In genomic region chr10:33196710-33197406, GRCh38 we compare ENCODE assay signal across 15 cellular contexts.
DNase-seq lines count a peak whose midpoint lies in the region; ATAC-seq, FAIRE-seq and TF ChIP-seq lines count a peak whose summit lies in the region.
"Had no signal": no experiment of that assay in that cellular context is flagged by ENCODE, and none has a peak within 500 bp of the region (broad histone marks: within the 10 kb centered on the region; RNA-seq: fewer than 3 reads in every experiment).

No MANE protein-coding gene starts in this region.

- TF ChIP-seq POLR2A in Peyer's patch (IDR thresholded peaks at IDR 0.05): no peak

- H3K27ac ChIP-seq in Peyer's patch (peak overlapping the region in 3 of 4 donors; percentile 13 to 73 (median 73)), urinary bladder (ENCODE audit: low read depth) (no peak overlapping the region)

- peak overlapping the region in 2 of 4 donors; percentile 31 to 34 for H3K4me3 ChIP-seq in Peyer's patch
- peak overlapping the region; percentile 2 for H3K4me3 ChIP-seq in urinary bladder (ENCODE audit: low read depth, low read length)
- H3K4me3 ChIP-seq: K562 had no signal

- peaks cover 0 to 2% (median 0%) of the 10 kb centered on the region in 3 donors for H3K36me3 ChIP-seq in Peyer's patch
- no peaks in the 10 kb centered on the region for H3K36me3 ChIP-seq in urinary bladder (ENCODE audit: insufficient read depth)

- no peaks in the 10 kb centered on the region for H3K27me3 Mint-ChIP-seq in nephron progenitor cell (ENCODE audit: low read depth, poor library complexity)
- peaks cover 41% of the 10 kb centered on the region for H3K27me3 Mint-ChIP-seq in activated T-cell treated with anti-CD3 and anti-CD28 coated beads, Interleukin-2, amount 50 U/mL, for 72 hours (ENCODE audit: low read depth)

- peak overlapping the region; percentile 37 for H3K4me3 Mint-ChIP-seq in nephron progenitor cell
- no peak overlapping the region for H3K4me3 Mint-ChIP-seq in activated T-cell treated with anti-CD3 and anti-CD28 coated beads, Interleukin-2, amount 50 U/mL, for 72 hours
- H3K4me3 Mint-ChIP-seq: activated CD4-positive, alpha-beta memory T cell treated with anti-CD3 and anti-CD28 coated beads for 36 hours; T-helper 1 cell treated with Interleukin-12 subunit alpha and Interleukin-12 subunit beta and Interleukin-4 antibody, amounts not matched to agents 30 μg/mL and 1 μg/mL, for 36 hours had no signal

- H3K4me1 ChIP-seq in Peyer's patch (peaks cover 0 to 20% (median 0%) of the 10 kb centered on the region in 4 donors), urinary bladder (ENCODE audit: insufficient read depth) (no peaks in the 10 kb centered on the region)

- TF ChIP-seq CTCF in Peyer's patch (IDR thresholded peaks at IDR 0.05) (no peak), nephron progenitor cell (IDR thresholded peaks at IDR 0.05) (no peak)

- WGBS in urinary bladder: 33% methylated on average over 16 of the region's 16 CpGs

- peak; percentile 48 for ATAC-seq in left ventricle myocardium superior
- ATAC-seq in activated T-cell treated with anti-CD3 and anti-CD28 coated beads, Interleukin-2, amount 50 U/mL, for 72 hours (replicated peaks in 1 of 2): no peak
- ATAC-seq: HCT116, K562 had no signal

- H3K9me3 Mint-ChIP-seq in nephron progenitor cell: no peaks in the 10 kb centered on the region
- no peaks in the 10 kb centered on the region for H3K9me3 Mint-ChIP-seq in activated T-cell treated with anti-CD3 and anti-CD28 coated beads, Interleukin-2, amount 50 U/mL, for 72 hours
- H3K9me3 Mint-ChIP-seq: activated CD4-positive, alpha-beta memory T cell treated with anti-CD3 and anti-CD28 coated beads for 36 hours; T-helper 1 cell treated with Interleukin-12 subunit alpha and Interleukin-12 subunit beta and Interleukin-4 antibody, amounts not matched to agents 30 μg/mL and 1 μg/mL, for 36 hours had no signal

- no peaks in the 10 kb centered on the region for H3K27me3 ChIP-seq in Peyer's patch

- peak in 2 of 3 donors; percentile 56 to 68 for DNase-seq in Peyer's patch
- DNase-seq in left ventricle myocardium superior: peak; percentile 21
- DNase-seq in nephron progenitor cell: peak; percentile 6
- no peak for DNase-seq in NCI-H774 (lab: John Stamatoyannopoulos, UW)
- no peak for DNase-seq in activated T-cell treated with anti-CD3 and anti-CD28 coated beads, Interleukin-2, amount 50 U/mL, for 72 hours
- DNase-seq in frontal cortex (ENCODE audit: low spot score in 2 of 2): no peak
- DNase-seq: activated CD4-positive, alpha-beta memory T cell treated with anti-CD3 and anti-CD28 coated beads for 36 hours; activated naive CD4-positive, alpha-beta T cell treated with Interleukin-2 at 50 U/mL for 16 hours; DMS79; NCI-H187 had no signal

- H3K9me3 ChIP-seq in Peyer's patch: no peaks in the 10 kb centered on the region

- H3K36me3 Mint-ChIP-seq in nephron progenitor cell (ENCODE audit: low read depth): peaks cover 90% of the 10 kb centered on the region
- no peaks in the 10 kb centered on the region for H3K36me3 Mint-ChIP-seq in activated T-cell treated with anti-CD3 and anti-CD28 coated beads, Interleukin-2, amount 50 U/mL, for 72 hours (ENCODE audit: insufficient read depth in 2 of 2)
- H3K36me3 Mint-ChIP-seq: activated CD4-positive, alpha-beta memory T cell treated with anti-CD3 and anti-CD28 coated beads for 36 hours had no signal

- intact Hi-C loops in left ventricle myocardium superior (cut with micrococcal nuclease): loop anchor here (5.0 kb wide), 1 partner anchor 130 kb away; no protein-coding TSS in a partner anchor

- no peak for FAIRE-seq in frontal cortex (lab: Jason Lieb, UNC)
- FAIRE-seq: GM12891, K562 had no signal

- H3K27ac Mint-ChIP-seq in nephron progenitor cell: peak overlapping the region; percentile 96
- H3K27ac Mint-ChIP-seq in activated T-cell treated with anti-CD3 and anti-CD28 coated beads, Interleukin-2, amount 50 U/mL, for 72 hours: no peak overlapping the region
- H3K27ac Mint-ChIP-seq: activated CD4-positive, alpha-beta memory T cell treated with anti-CD3 and anti-CD28 coated beads for 36 hours; T-helper 1 cell treated with Interleukin-12 subunit alpha and Interleukin-12 subunit beta and Interleukin-4 antibody, amounts not matched to agents 30 μg/mL and 1 μg/mL, for 36 hours had no signal

- H3K4me1 Mint-ChIP-seq in nephron progenitor cell: peaks cover 66% of the 10 kb centered on the region
- H3K4me1 Mint-ChIP-seq in activated T-cell treated with anti-CD3 and anti-CD28 coated beads, Interleukin-2, amount 50 U/mL, for 72 hours (ENCODE audit: low read depth): peaks cover 9% of the 10 kb centered on the region

Comparison
In these comparisons a context has a peak if more than half of its experiments do, and no peak if none do; other contexts are left out.
1. DNase-seq: peak in Peyer's patch (2 of 3), left ventricle myocardium superior (single experiment) and nephron progenitor cell (single experiment); none in NCI-H774 (single experiment), activated T-cell treated with anti-CD3 and anti-CD28 coated beads, Interleukin-2, amount 50 U/mL, for 72 hours (0 of 2) and frontal cortex (0 of 2).